In the genomic region with DNA sequence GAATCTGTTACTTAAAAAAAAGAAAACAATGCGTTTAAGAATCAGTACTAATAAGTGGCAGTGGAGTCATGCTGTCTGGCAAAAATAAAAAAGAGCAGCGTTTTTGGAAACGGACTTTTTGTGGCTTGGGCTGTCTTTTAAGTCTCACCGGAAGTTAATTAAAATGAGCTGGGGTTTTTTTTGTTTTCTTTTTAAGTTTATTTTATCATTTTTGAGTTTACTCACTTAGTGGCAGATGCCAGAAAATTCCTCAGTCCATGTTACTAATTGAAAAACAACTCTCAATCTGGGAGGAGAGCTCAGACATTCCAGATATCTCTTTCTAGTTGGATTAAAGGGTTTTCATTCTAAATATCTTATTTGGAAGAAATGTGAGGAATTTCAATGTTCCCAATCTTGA, we compare ENCODE assay signal across 14 cellular contexts.
A peak's percentile ranks its signal among the peaks of the same experiment; 100 is the strongest.
DNase-seq lines count a peak whose midpoint lies in the region; ATAC-seq and TF ChIP-seq lines count a peak whose summit lies in the region.
"Had no signal": no experiment of that assay in that cellular context is flagged by ENCODE, and none has a peak within 500 bp of the region (broad histone marks: within the 10 kb centered on the region; RNA-seq: fewer than 3 reads in every experiment).

No MANE protein-coding gene starts in this region.

- intact Hi-C loops in lower leg skin (cut with DNase I; ENCODE audit: low total_unique reads) = no loop called here

- no peaks in the 10 kb centered on the region for H3K27me3 Mint-ChIP-seq in natural killer cell treated with Interleukin-12 subunit alpha and Interleukin-12 subunit beta and Interleukin-15 and Interleukin-18, amount 100 ng/mL, for 72 hours
- H3K27me3 Mint-ChIP-seq: activated naive CD4-positive, alpha-beta T cell treated with anti-CD3 and anti-CD28 coated beads, Interleukin-2, amount 50 U/mL, for 24 hours; progenitor cell of endocrine pancreas had no signal

- no peaks in the 10 kb centered on the region for H3K9me3 Mint-ChIP-seq in natural killer cell treated with Interleukin-12 subunit alpha and Interleukin-12 subunit beta and Interleukin-15 and Interleukin-18, amount 100 ng/mL, for 72 hours
- H3K9me3 Mint-ChIP-seq: activated naive CD4-positive, alpha-beta T cell treated with anti-CD3 and anti-CD28 coated beads, Interleukin-2, amount 50 U/mL, for 24 hours had no signal

- WGBS in lower leg skin, 2 donors = 48 to 51% methylated on average over 4 of the region's 4 CpGs

- H3K4me3 Mint-ChIP-seq in natural killer cell treated with Interleukin-12 subunit alpha and Interleukin-12 subunit beta and Interleukin-15 and Interleukin-18, amount 100 ng/mL, for 72 hours = no peak overlapping the region
- H3K4me3 Mint-ChIP-seq: activated naive CD4-positive, alpha-beta T cell treated with anti-CD3 and anti-CD28 coated beads, Interleukin-2, amount 50 U/mL, for 24 hours had no signal

- H3K27ac Mint-ChIP-seq in natural killer cell treated with Interleukin-12 subunit alpha and Interleukin-12 subunit beta and Interleukin-15 and Interleukin-18, amount 100 ng/mL, for 72 hours = peak overlapping the region; percentile 47 to 85
- H3K27ac Mint-ChIP-seq: activated naive CD4-positive, alpha-beta T cell treated with anti-CD3 and anti-CD28 coated beads, Interleukin-2, amount 50 U/mL, for 24 hours; progenitor cell of endocrine pancreas had no signal

- H3K4me1 Mint-ChIP-seq in natural killer cell treated with Interleukin-12 subunit alpha and Interleukin-12 subunit beta and Interleukin-15 and Interleukin-18, amount 100 ng/mL, for 72 hours (ENCODE audit: low read depth in 2 of 2) = peaks cover 13 to 27% of the 10 kb centered on the region in 2 donors

- no peak for ATAC-seq in natural killer cell treated with Interleukin-12 subunit alpha and Interleukin-12 subunit beta and Interleukin-15 and Interleukin-18, amount 100 ng/mL, for 72 hours
- ATAC-seq in left lobe of liver (no peak), GM18517 (IDR thresholded peaks at IDR 0.05; ENCODE audit: unreplicated experiment) (no peak), HG03280 (IDR thresholded peaks at IDR 0.05; ENCODE audit: unreplicated experiment) (no peak)

- TF ChIP-seq CTCF in cardiac fibroblast (IDR thresholded peaks at IDR 0.05; ENCODE audit: low read depth, low read length) (no peak), lower leg skin (IDR thresholded peaks at IDR 0.05) (no peak)

- peak; percentile 28 for DNase-seq in AG08396 (ENCODE audit: low spot score)
- peak; percentile 45 for DNase-seq in HCEC 1CT
- DNase-seq in cardiac fibroblast (ENCODE audit: low read depth in 2 of 2) = peak; percentile 64 to 66
- no peak for DNase-seq in natural killer cell treated with Interleukin-12 subunit alpha and Interleukin-12 subunit beta and Interleukin-15 and Interleukin-18, amount 100 ng/mL, for 72 hours (ENCODE audit: low spot score)
- DNase-seq in lower leg skin (ENCODE audit: low spot score in 2 of 2) = no peak
- no peak for DNase-seq in left lobe of liver (ENCODE audit: low spot score)
- DNase-seq: NCI-H1105, transverse colon had no signal

- H3K4me3 ChIP-seq in cardiac fibroblast (replicated peaks in 1 of 2; ENCODE audit: low read depth in 2 of 2, low read length in 2 of 2) (no peak overlapping the region), lower leg skin (ENCODE audit: low read depth, poor library complexity, severe bottlenecking) (no peak overlapping the region)
- H3K4me3 ChIP-seq: BLaER1 treated with 17β-estradiol and CSF1 and Interleukin-3, amounts not matched to agents 10 nM and 100 nM; esophagus muscularis mucosa; transverse colon had no signal

- no peak for TF ChIP-seq POLR2A in lower leg skin (IDR thresholded peaks at IDR 0.05)

- no peaks in the 10 kb centered on the region for H3K36me3 Mint-ChIP-seq in natural killer cell treated with Interleukin-12 subunit alpha and Interleukin-12 subunit beta and Interleukin-15 and Interleukin-18, amount 100 ng/mL, for 72 hours
- H3K36me3 Mint-ChIP-seq: activated naive CD4-positive, alpha-beta T cell treated with anti-CD3 and anti-CD28 coated beads, Interleukin-2, amount 50 U/mL, for 24 hours had no signal

Comparison
In these comparisons a context has a peak if more than half of its experiments do, and no peak if none do; other contexts are left out.
1. DNase-seq: peak in AG08396 (single experiment), HCEC 1CT (single experiment) and cardiac fibroblast (2 of 2); none in natural killer cell treated with Interleukin-12 subunit alpha and Interleukin-12 subunit beta and Interleukin-15 and Interleukin-18, amount 100 ng/mL, for 72 hours (single experiment), lower leg skin (0 of 2) and left lobe of liver (single experiment).